In genomic region chr4:164508126-164508525, GRCh38 we compare ENCODE assay signal across 22 cellular contexts.
DNase-seq lines count a peak whose midpoint lies in the region; FAIRE-seq and TF ChIP-seq lines count a peak whose summit lies in the region.
"Had no signal": no experiment of that assay in that cellular context is flagged by ENCODE, and none has a peak within 500 bp of the region (broad histone marks: within the 10 kb centered on the region; RNA-seq: fewer than 3 reads in every experiment).

No MANE protein-coding gene starts in this region.

- TF ChIP-seq CTCF in astrocyte (IDR thresholded peaks at IDR 0.05; ENCODE audit: insufficient read depth, low read depth, low read length): no peak
- TF ChIP-seq CTCF in breast epithelium (IDR thresholded peaks at IDR 0.05): no peak

- H3K36me3 Mint-ChIP-seq in astrocyte (ENCODE audit: low read depth, unreplicated experiment): no peaks in the 10 kb centered on the region
- H3K36me3 Mint-ChIP-seq: CD4-positive, CD25-positive, alpha-beta regulatory T cell; CD8-positive, alpha-beta memory T cell had no signal

- H3K4me2 ChIP-seq in astrocyte (ENCODE audit: low read length): no peak overlapping the region

- H3K9me3 ChIP-seq in astrocyte (ENCODE audit: insufficient read depth, low read depth, low read length): peaks cover 2% of the 10 kb centered on the region
- H3K9me3 ChIP-seq in breast epithelium: no peaks in the 10 kb centered on the region
- H3K9me3 ChIP-seq: BE2C had no signal

- no peak overlapping the region for H3K9ac ChIP-seq in astrocyte (ENCODE audit: low read length)
- H3K9ac ChIP-seq: GM23248 had no signal

- DNase-seq in NCI-H226 (peak; percentile 65), astrocyte (ENCODE audit: low read depth) (peak; percentile 48), iris pigment epithelial cell (ENCODE audit: low read depth) (peak; percentile 1), breast epithelium (ENCODE audit: low spot score in 2 of 2) (no peak), H54 (ENCODE audit: insufficient read length, low spot score) (no peak)
- DNase-seq in activated naive CD4-positive, alpha-beta T cell treated with Interleukin-2 at 50 U/mL for 16 hours: no peak
- DNase-seq: BE2C; C1 segment of cervical spinal cord; CD4-positive, CD25-positive, alpha-beta regulatory T cell; CD8-positive, alpha-beta memory T cell; COR-L47; DMS 273 treated with DMSO at 0.1 percent for 48 hours; DMS53; DND-41; EL; GM23248; H7; HFFc6; IMR-90 had no signal

- no peak for TF ChIP-seq POLR2A in breast epithelium (IDR thresholded peaks at IDR 0.05)
- no peak for TF ChIP-seq POLR2A in H54 (IDR thresholded peaks at IDR 0.05; ENCODE audit: low read depth, low read length)

- H3K79me2 ChIP-seq in astrocyte (ENCODE audit: insufficient read depth, low read length): no peaks in the 10 kb centered on the region

- H3K36me3 ChIP-seq in astrocyte (ENCODE audit: insufficient read depth, low read length) (no peaks in the 10 kb centered on the region), breast epithelium (no peaks in the 10 kb centered on the region)
- H3K36me3 ChIP-seq: BE2C had no signal

- H3K27ac ChIP-seq in astrocyte (ENCODE audit: low read depth, low read length) (no peak overlapping the region), breast epithelium (no peak overlapping the region)
- H3K27ac ChIP-seq: GM23248 had no signal

- FAIRE-seq in astrocyte (lab: Jason Lieb, UNC) (no peak), H54 (lab: Jason Lieb, UNC) (no peak)
- FAIRE-seq: GM12878, GM19239, HTR-8/SVneo had no signal

- peaks cover 1% of the 10 kb centered on the region for H3K4me1 Mint-ChIP-seq in astrocyte (ENCODE audit: low read depth, unreplicated experiment)
- H3K4me1 Mint-ChIP-seq: CD4-positive, CD25-positive, alpha-beta regulatory T cell; CD8-positive, alpha-beta memory T cell had no signal

- H3K27me3 Mint-ChIP-seq in astrocyte (ENCODE audit: low read depth, unreplicated experiment): no peaks in the 10 kb centered on the region
- H3K27me3 Mint-ChIP-seq: CD4-positive, CD25-positive, alpha-beta regulatory T cell had no signal

- no peak overlapping the region for H3K4me3 ChIP-seq in astrocyte (ENCODE audit: insufficient read depth, low read depth, low read length)
- no peak overlapping the region for H3K4me3 ChIP-seq in breast epithelium
- H3K4me3 ChIP-seq: GM12878, GM23248 had no signal

- H2AFZ ChIP-seq in astrocyte (ENCODE audit: low read depth, low read length): no peak overlapping the region
- H2AFZ ChIP-seq: GM23248 had no signal

- H4K20me1 ChIP-seq in astrocyte (ENCODE audit: insufficient read depth, low read length): no peaks in the 10 kb centered on the region

- H3K27ac Mint-ChIP-seq in astrocyte (ENCODE audit: unreplicated experiment): no peak overlapping the region
- H3K27ac Mint-ChIP-seq: CD4-positive, CD25-positive, alpha-beta regulatory T cell; CD8-positive, alpha-beta memory T cell; HFFc6 had no signal

- H3K27me3 ChIP-seq in astrocyte (ENCODE audit: insufficient read depth, low read length) (no peaks in the 10 kb centered on the region), breast epithelium (no peaks in the 10 kb centered on the region)
- H3K27me3 ChIP-seq: BE2C had no signal

- intact Hi-C loops in breast epithelium (cut with DNase I; ENCODE audit: low total_unique reads): no loop called here

- no peaks in the 10 kb centered on the region for H3K9me3 Mint-ChIP-seq in astrocyte (ENCODE audit: unreplicated experiment)

- no peak overlapping the region for H3K4me3 Mint-ChIP-seq in astrocyte (ENCODE audit: unreplicated experiment)
- H3K4me3 Mint-ChIP-seq: CD4-positive, CD25-positive, alpha-beta regulatory T cell; CD8-positive, alpha-beta memory T cell; HFFc6 had no signal

- H3K4me1 ChIP-seq in astrocyte (ENCODE audit: insufficient read depth, low read length) (no peaks in the 10 kb centered on the region), breast epithelium (no peaks in the 10 kb centered on the region)
- H3K4me1 ChIP-seq: BE2C had no signal

Comparison
In these comparisons a context has a peak if more than half of its experiments do, and no peak if none do; other contexts are left out.
1. DNase-seq: peak in NCI-H226 (single experiment), astrocyte (single experiment) and iris pigment epithelial cell (single experiment); none in breast epithelium (0 of 2), H54 (single experiment) and activated naive CD4-positive, alpha-beta T cell treated with Interleukin-2 at 50 U/mL for 16 hours (single experiment).